ENCODE assay signal across 1 cellular context in the genomic region with DNA sequence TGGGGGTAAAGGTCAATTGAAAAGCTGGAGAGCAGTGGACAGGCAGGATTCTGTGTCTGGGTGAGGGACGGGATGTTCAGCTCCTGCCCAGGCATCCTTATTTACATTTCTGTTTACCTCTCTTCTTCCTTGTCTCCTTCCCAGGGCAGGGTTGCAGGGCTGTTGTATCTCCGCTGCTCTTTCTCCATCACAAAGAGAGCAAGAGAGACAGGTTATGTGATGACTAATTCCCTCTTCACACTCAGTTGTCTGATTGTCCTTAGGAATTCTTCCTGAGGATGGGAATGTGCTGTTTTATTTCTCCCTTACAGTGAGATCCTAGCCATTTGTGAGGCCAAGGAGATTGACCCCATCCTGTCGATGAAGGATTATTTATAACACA.
TF ChIP-seq lines count a peak whose summit lies in the region.

No MANE protein-coding gene starts in this region.

TF ChIP-seq in WTC11, 78 proteins besides CTCF, POLR2A, EP300 and RAD21 (continued from another document):
- TF ChIP-seq ZNF219 (CRISPR knock-in tag; IDR thresholded peaks at IDR 0.05; ENCODE audit: borderline replicate concordance) (no peak), NR3C1 (CRISPR knock-in tag; conservative IDR thresholded peaks at IDR 0.05; ENCODE audit: low read depth) (no peak), ZNF512 (CRISPR knock-in tag; IDR thresholded peaks at IDR 0.05; ENCODE audit: borderline replicate concordance) (no peak), ZNF671 (CRISPR knock-in tag; IDR thresholded peaks at IDR 0.05) (no peak), RELA (CRISPR knock-in tag; IDR thresholded peaks at IDR 0.05; ENCODE audit: borderline replicate concordance) (no peak), PRDM15 (CRISPR knock-in tag; IDR thresholded peaks at IDR 0.05) (no peak), CBFB (CRISPR knock-in tag; IDR thresholded peaks at IDR 0.05; ENCODE audit: low read depth) (no peak), ZNF425 (CRISPR knock-in tag; conservative IDR thresholded peaks at IDR 0.05) (no peak)
- TF ChIP-seq, protein P1, sequence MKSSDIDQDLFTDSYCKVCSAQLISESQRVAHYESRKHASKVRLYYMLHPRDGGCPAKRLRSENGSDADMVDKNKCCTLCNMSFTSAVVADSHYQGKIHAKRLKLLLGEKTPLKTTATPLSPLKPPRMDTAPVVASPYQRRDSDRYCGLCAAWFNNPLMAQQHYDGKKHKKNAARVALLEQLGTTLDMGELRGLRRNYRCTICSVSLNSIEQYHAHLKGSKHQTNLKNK (CRISPR knock-in tag; IDR thresholded peaks at IDR 0.05), result no peak
- TF ChIP-seq, protein P2, sequence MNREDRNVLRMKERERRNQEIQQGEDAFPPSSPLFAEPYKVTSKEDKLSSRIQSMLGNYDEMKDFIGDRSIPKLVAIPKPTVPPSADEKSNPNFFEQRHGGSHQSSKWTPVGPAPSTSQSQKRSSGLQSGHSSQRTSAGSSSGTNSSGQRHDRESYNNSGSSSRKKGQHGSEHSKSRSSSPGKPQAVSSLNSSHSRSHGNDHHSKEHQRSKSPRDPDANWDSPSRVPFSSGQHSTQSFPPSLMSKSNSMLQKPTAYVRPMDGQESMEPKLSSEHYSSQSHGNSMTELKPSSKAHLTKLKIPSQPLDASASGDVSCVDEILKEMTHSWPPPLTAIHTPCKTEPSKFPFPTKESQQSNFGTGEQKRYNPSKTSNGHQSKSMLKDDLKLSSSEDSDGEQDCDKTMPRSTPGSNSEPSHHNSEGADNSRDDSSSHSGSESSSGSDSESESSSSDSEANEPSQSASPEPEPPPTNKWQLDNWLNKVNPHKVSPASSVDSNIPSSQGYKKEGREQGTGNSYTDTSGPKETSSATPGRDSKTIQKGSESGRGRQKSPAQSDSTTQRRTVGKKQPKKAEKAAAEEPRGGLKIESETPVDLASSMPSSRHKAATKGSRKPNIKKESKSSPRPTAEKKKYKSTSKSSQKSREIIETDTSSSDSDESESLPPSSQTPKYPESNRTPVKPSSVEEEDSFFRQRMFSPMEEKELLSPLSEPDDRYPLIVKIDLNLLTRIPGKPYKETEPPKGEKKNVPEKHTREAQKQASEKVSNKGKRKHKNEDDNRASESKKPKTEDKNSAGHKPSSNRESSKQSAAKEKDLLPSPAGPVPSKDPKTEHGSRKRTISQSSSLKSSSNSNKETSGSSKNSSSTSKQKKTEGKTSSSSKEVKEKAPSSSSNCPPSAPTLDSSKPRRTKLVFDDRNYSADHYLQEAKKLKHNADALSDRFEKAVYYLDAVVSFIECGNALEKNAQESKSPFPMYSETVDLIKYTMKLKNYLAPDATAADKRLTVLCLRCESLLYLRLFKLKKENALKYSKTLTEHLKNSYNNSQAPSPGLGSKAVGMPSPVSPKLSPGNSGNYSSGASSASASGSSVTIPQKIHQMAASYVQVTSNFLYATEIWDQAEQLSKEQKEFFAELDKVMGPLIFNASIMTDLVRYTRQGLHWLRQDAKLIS (CRISPR knock-in tag; IDR thresholded peaks at IDR 0.05; ENCODE audit: borderline replicate concordance), result no peak
- TF ChIP-seq, protein P3, sequence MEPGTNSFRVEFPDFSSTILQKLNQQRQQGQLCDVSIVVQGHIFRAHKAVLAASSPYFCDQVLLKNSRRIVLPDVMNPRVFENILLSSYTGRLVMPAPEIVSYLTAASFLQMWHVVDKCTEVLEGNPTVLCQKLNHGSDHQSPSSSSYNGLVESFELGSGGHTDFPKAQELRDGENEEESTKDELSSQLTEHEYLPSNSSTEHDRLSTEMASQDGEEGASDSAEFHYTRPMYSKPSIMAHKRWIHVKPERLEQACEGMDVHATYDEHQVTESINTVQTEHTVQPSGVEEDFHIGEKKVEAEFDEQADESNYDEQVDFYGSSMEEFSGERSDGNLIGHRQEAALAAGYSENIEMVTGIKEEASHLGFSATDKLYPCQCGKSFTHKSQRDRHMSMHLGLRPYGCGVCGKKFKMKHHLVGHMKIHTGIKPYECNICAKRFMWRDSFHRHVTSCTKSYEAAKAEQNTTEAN (CRISPR knock-in tag; IDR thresholded peaks at IDR 0.05), result no peak
- TF ChIP-seq, protein P4, sequence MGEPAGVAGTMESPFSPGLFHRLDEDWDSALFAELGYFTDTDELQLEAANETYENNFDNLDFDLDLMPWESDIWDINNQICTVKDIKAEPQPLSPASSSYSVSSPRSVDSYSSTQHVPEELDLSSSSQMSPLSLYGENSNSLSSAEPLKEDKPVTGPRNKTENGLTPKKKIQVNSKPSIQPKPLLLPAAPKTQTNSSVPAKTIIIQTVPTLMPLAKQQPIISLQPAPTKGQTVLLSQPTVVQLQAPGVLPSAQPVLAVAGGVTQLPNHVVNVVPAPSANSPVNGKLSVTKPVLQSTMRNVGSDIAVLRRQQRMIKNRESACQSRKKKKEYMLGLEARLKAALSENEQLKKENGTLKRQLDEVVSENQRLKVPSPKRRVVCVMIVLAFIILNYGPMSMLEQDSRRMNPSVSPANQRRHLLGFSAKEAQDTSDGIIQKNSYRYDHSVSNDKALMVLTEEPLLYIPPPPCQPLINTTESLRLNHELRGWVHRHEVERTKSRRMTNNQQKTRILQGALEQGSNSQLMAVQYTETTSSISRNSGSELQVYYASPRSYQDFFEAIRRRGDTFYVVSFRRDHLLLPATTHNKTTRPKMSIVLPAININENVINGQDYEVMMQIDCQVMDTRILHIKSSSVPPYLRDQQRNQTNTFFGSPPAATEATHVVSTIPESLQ (CRISPR knock-in tag; IDR thresholded peaks at IDR 0.05), result no peak
